In genomic region chr3:160573955-160574525, GRCh38 we compare ENCODE assay signal across 4 cellular contexts. TPM values are rescaled to one million over a fixed set of nuclear protein-coding genes. Genes with fewer than 3 reads are reported as not detected.
DNase-seq lines count a peak whose midpoint lies in the region; ATAC-seq, FAIRE-seq and TF ChIP-seq lines count a peak whose summit lies in the region.
"Not testable (repeated sequence)": the region's sequence is repeated elsewhere in the genome, so short reads cannot be mapped to it uniquely, and the experiment has no call there.

No MANE protein-coding gene starts in this region.

- H3K4me2 ChIP-seq in K562 (ENCODE audit: insufficient read depth, low read length); neuronal stem cell (ENCODE audit: insufficient read depth, low read length, poor library complexity, severe bottlenecking): not testable (repeated sequence)

- H3K36me3 ChIP-seq in K562 (ENCODE audit: control insufficient read depth, insufficient read depth, low read length); kidney (ENCODE audit: control insufficient read depth in 1 of 2, insufficient read depth in 2 of 2, low read length in 2 of 2); neuronal stem cell (replicated peaks in 1 of 2; ENCODE audit: control insufficient read depth in 2 of 2, insufficient read depth in 2 of 2, low read length in 2 of 2); spleen: not testable (repeated sequence)

- not testable (repeated sequence) for H3K9ac ChIP-seq in K562 (ENCODE audit: insufficient read depth in 1 of 2, low read depth in 2 of 2, low read length in 2 of 2); kidney (ENCODE audit: low read length in 2 of 2)
- H3K9ac ChIP-seq in neuronal stem cell (ENCODE audit: low read depth, low read length, poor library complexity), result peak overlapping the region; percentile 21

- H3K27ac ChIP-seq in K562 (ENCODE audit: extremely low read depth, low read depth, low read length); kidney (ENCODE audit: low read depth in 2 of 2, low read length in 2 of 2); neuronal stem cell (replicated peaks; ENCODE audit: low read length); spleen: not testable (repeated sequence)

- not testable (repeated sequence) for H2BK5ac ChIP-seq in neuronal stem cell (ENCODE audit: low read length)

- not testable (repeated sequence) for H3K9me1 ChIP-seq in K562 (ENCODE audit: control insufficient read depth, insufficient read depth, low read length)

- H3K4ac ChIP-seq in neuronal stem cell (ENCODE audit: low read length), result not testable (repeated sequence)

- H3K79me1 ChIP-seq in neuronal stem cell (ENCODE audit: low read depth, low read length), result not testable (repeated sequence)

- H4K8ac ChIP-seq in neuronal stem cell (ENCODE audit: low read depth, low read length), result not testable (repeated sequence)

- CTCF ChIA-PET in K562 (lab: Yijun Ruan, JAX; ENCODE audit: low intra/inter-chr PET ratio), result not testable (repeated sequence)

- in situ Hi-C loops in K562 (cut with MboI), result not testable (repeated sequence)

- not testable (repeated sequence) for H2AFZ ChIP-seq in K562 (ENCODE audit: low read depth, low read length); neuronal stem cell (ENCODE audit: low read length)

- DNase-seq in K562 (ENCODE audit: extremely low read depth in 1 of 4, low spot score in 3 of 4); neuronal stem cell (ENCODE audit: low spot score): not testable (repeated sequence)
- peak; percentile 67 for DNase-seq in kidney
- DNase-seq in spleen, result peak; percentile 74

- WGBS in K562 (ENCODE audit: insufficient coverage, low coverage, missing lambda C conversion rate), result 52% methylated on average over 15 of the region's 35 CpGs
- no CpG with 5 or more reads among the region's 35 CpGs for WGBS in neuronal stem cell (ENCODE audit: extremely low coverage in 2 of 2, insufficient read length in 2 of 2, insufficient replicate concordance in 1 of 2), 2 donors
- 96 to 98% (median 98%) methylated on average over 17 to 35 of the region's 35 CpGs for WGBS in spleen, 5 donors

- H3K18ac ChIP-seq in neuronal stem cell (ENCODE audit: low read length), result not testable (repeated sequence)

- TF ChIP-seq POLR2A in K562 (conservative IDR thresholded peaks at IDR 0.05); spleen (IDR thresholded peaks at IDR 0.05): not testable (repeated sequence)

- not testable (repeated sequence) for H2BK12ac ChIP-seq in neuronal stem cell (ENCODE audit: low read length)

- TF ChIP-seq CTCF in K562 (IDR thresholded peaks at IDR 0.05 in 2 of 3, conservative IDR thresholded peaks at IDR 0.05 in 1 of 3; ENCODE audit: insufficient read depth in 2 of 3, low read depth in 1 of 3, low read length in 3 of 3); kidney (IDR thresholded peaks at IDR 0.05; ENCODE audit: borderline replicate concordance, extremely low read depth, insufficient read depth); spleen (IDR thresholded peaks at IDR 0.05 in 8 of 11, conservative IDR thresholded peaks at IDR 0.05 in 3 of 11): not testable (repeated sequence)

- not testable (repeated sequence) for H4K20me1 ChIP-seq in K562 (replicated peaks; ENCODE audit: control insufficient read depth, insufficient read depth, low read length)

- not testable (repeated sequence) for H3K27me3 ChIP-seq in K562 (ENCODE audit: control insufficient read depth in 2 of 2, insufficient read depth in 2 of 2, low read length in 2 of 2); neuronal stem cell (ENCODE audit: control insufficient read depth in 3 of 3, insufficient read depth in 3 of 3, low read depth in 1 of 3, low read length in 3 of 3); spleen (replicated peaks in 1 of 7)

- not testable (repeated sequence) for TF ChIP-seq RAD21 in K562 (CRISPR knock-in tag; conservative IDR thresholded peaks at IDR 0.05 in 1 of 2, IDR thresholded peaks at IDR 0.05 in 1 of 2)

- H2BK15ac ChIP-seq in neuronal stem cell (ENCODE audit: low read length), result not testable (repeated sequence)

- not testable (repeated sequence) for H2BK120ac ChIP-seq in neuronal stem cell (ENCODE audit: low read depth, low read length)

- POLR2A ChIA-PET in K562 (lab: Yijun Ruan, JAX), result interaction anchor here (1.2 kb wide), 1 partner anchor 20 kb away, joined by 4 read pairs; no protein-coding TSS in a partner anchor

- intact Hi-C loops in K562 (cut with micrococcal nuclease); kidney (cut with DNase I); spleen (cut with DNase I; ENCODE audit: low total_unique reads): not testable (repeated sequence)

- not testable (repeated sequence) for H2AK5ac ChIP-seq in neuronal stem cell (ENCODE audit: low read depth, low read length)

- not testable (repeated sequence) for H4K91ac ChIP-seq in neuronal stem cell (ENCODE audit: low read depth, low read length, poor library complexity)

- not testable (repeated sequence) for H3K4me3 ChIP-seq in K562; kidney (ENCODE audit: low read length in 2 of 2); neuronal stem cell (ENCODE audit: low read length in 2 of 2); spleen

- not testable (repeated sequence) for FAIRE-seq in K562 (lab: Jason Lieb, UNC); kidney (lab: Jason Lieb, UNC)

- not testable (repeated sequence) for H3K9me3 ChIP-seq in K562 (replicated peaks; ENCODE audit: control insufficient read depth, insufficient read depth, low read depth, low read length); kidney (ENCODE audit: control insufficient read depth in 1 of 2, low read length in 2 of 2); neuronal stem cell (replicated peaks in 1 of 2; ENCODE audit: control insufficient read depth in 2 of 2, insufficient read depth in 1 of 2, low read depth in 1 of 2, low read length in 2 of 2); spleen

- not testable (repeated sequence) for TF ChIP-seq EP300 in K562 (IDR thresholded peaks at IDR 0.05; ENCODE audit: low read length)

- not testable (repeated sequence) for BruUV-seq in K562 (replicated peaks; lab: Mats Ljungman, UMichigan)

- not testable (repeated sequence) for H3K79me2 ChIP-seq in K562 (ENCODE audit: control insufficient read depth, insufficient read depth, low read length)

- not testable (repeated sequence) for H3K4me1 ChIP-seq in K562 (replicated peaks in 1 of 2; ENCODE audit: control insufficient read depth in 2 of 2, insufficient read depth in 2 of 2, low read length in 2 of 2); kidney (ENCODE audit: control insufficient read depth in 1 of 2, insufficient read depth in 1 of 2, low read depth in 1 of 2, low read length in 2 of 2); neuronal stem cell (ENCODE audit: control insufficient read depth in 2 of 2, insufficient read depth in 1 of 2, low read depth in 1 of 2, low read length in 2 of 2)
- peaks cover 0 to 11% (median 0%) of the 10 kb centered on the region in 6 donors for H3K4me1 ChIP-seq in spleen

- ATAC-seq in K562, result not testable (repeated sequence)

- H3K23ac ChIP-seq in neuronal stem cell (ENCODE audit: low read depth, low read length, poor library complexity), result not testable (repeated sequence)

- peak overlapping the region; percentile 21 for H3K14ac ChIP-seq in neuronal stem cell (ENCODE audit: low read length)

RNA-seq across cellular contexts. Expression of gene KPNA4, which starts 8.7 kb away (rescaled TPM):
- 16.8 and 29.6 TPM in 2 replicates for total RNA-seq in K562 (2011; cell fraction: chromatin; rRNA removed; ENCODE audit: low replicate concordance)
- 11.3 and 12.6 TPM in 2 replicates for total RNA-seq in K562 (2011; cell fraction: nucleolus; rRNA removed)
- 24.7 and 50.7 TPM in 2 replicates for total RNA-seq in K562 (2011; cell fraction: nucleoplasm; rRNA removed)
- total RNA-seq in K562 (2014; rRNA removed) (21.1 and 27.2 TPM in 2 replicates), K562 (2014; rRNA removed; fragmentation: Illumina TruSeq; extraction: Trizol) (48.5 and 54.8 TPM in 2 replicates), K562 (2015; rRNA removed; fragmentation: Illumina TruSeq; extraction: Trizol) (48.2 and 53.6 TPM in 2 replicates), K562 (2021) (66.6 and 72.4 TPM in 2 replicates), kidney (37.9 TPM), spleen (10 to 100 TPM; 34.4 to 50.6 (median 43.9) TPM)
- polyA plus RNA-seq in K562 (2011; rRNA removed) (22.0 and 37.4 TPM in 2 replicates), K562 (2014; fragmentation: Illumina TruSeq; extraction: Trizol) (29.5 and 34.5 TPM in 2 replicates), K562 (2014; fragmentation: Nextera tagmentation; extraction: Ambion mirVana) (10 to 100 TPM; 13.9 to 21.0 TPM), K562 (2014; rRNA removed) (19.2 and 20.6 TPM in 2 replicates), kidney (ENCODE audit: insufficient read depth, low read depth, low replicate concordance) (11.7 TPM), spleen (10 to 100 TPM in 2 of 3 donors, 1 to 10 TPM in 1; 8.3 to 12.6 (median 10.1) TPM)
- 9.3 and 13.2 TPM in 2 replicates for polyA plus RNA-seq in K562 (2011; cell fraction: cytosol; rRNA removed)
- polyA plus RNA-seq in K562 (2011; cell fraction: nucleus; rRNA removed), result 9.6 and 10.1 TPM in 2 replicates
- polyA plus RNA-seq in K562 (2012), result 15.1 and 18.6 TPM in 2 replicates
- polyA minus RNA-seq in K562 (2011; rRNA and poly(A)+ RNA removed), result 54.6 and 71.4 TPM in 2 replicates
- 53.3 and 85.0 TPM in 2 replicates for polyA minus RNA-seq in K562 (2011; cell fraction: cytosol; rRNA and poly(A)+ RNA removed)
- polyA minus RNA-seq in K562 (2011; cell fraction: nucleus; rRNA and poly(A)+ RNA removed), result 15.9 and 28.3 TPM in 2 replicates
- 25.2 TPM for polyA plus RNA-seq in neuronal stem cell (2013, experiment 1 of 2)
- polyA plus RNA-seq in neuronal stem cell (2013, experiment 2 of 2), result 27.1 TPM
